In genomic region chr1:221742555-221743415, GRCh38 we compare ENCODE assay signal across 8 cellular contexts. TPM values are rescaled to one million over a fixed set of nuclear protein-coding genes. Genes with fewer than 3 reads are reported as not detected.
DNase-seq lines count a peak whose midpoint lies in the region; ATAC-seq and TF ChIP-seq lines count a peak whose summit lies in the region.

No MANE protein-coding gene starts in this region.

- TF ChIP-seq CTCF in ovary (IDR thresholded peaks at IDR 0.05) (peak in 2 of 3 donors; percentile 9 to 27), tibial artery (IDR thresholded peaks at IDR 0.05) (peak in 1 of 2 experiments; percentile 17)

- H3K36me3 ChIP-seq in ovary, result no peaks in the 10 kb centered on the region
- peaks cover 0 to 5% (median 0%) of the 10 kb centered on the region in 3 donors for H3K36me3 ChIP-seq in tibial artery

- H3K4me1 ChIP-seq in ovary (ENCODE audit: insufficient read depth) (peaks cover 1% of the 10 kb centered on the region), tibial artery (peaks cover 0 to 24% (median 10%) of the 10 kb centered on the region in 4 donors)

- DNase-seq in DMS79 treated with DMSO at 0.1 percent for 48 hours (lab: John Stamatoyannopoulos, UW), result peak; percentile 61
- DNase-seq in Jurkat, Clone E6-1 (ENCODE audit: low read depth, low spot score), result peak; percentile 35
- DNase-seq in SHP77 treated with DMSO at 0.1 percent for 48 hours (lab: John Stamatoyannopoulos, UW), result peak; percentile 54
- peak; percentile 67 for DNase-seq in activated gamma-delta T cell treated with anti-CD3 and anti-CD28 coated beads, Interleukin-2, amount 50 U/mL, for 16 hours (ENCODE audit: low read depth)
- peak; percentile 87 for DNase-seq in glomerular visceral epithelial cell (ENCODE audit: extremely low spot score)
- peak; percentile 62 to 77 (median 74) for DNase-seq in ovary
- peak; percentile 89 to 94 for DNase-seq in tibial artery

- H3K27me3 ChIP-seq in ovary (no peaks in the 10 kb centered on the region), tibial artery (no peaks in the 10 kb centered on the region)

- intact Hi-C loops in ovary (cut with DNase I) (no loop called here), tibial artery (cut with DNase I; ENCODE audit: low total_unique reads) (loop anchor here (10.0 kb wide), 1 partner anchor 712 kb away; no protein-coding TSS in a partner anchor)

- WGBS in ovary, 3 donors, result 0 to 1% (median 1%) methylated on average over 24 to 98 of the region's 98 CpGs

- peak overlapping the region; percentile 65 for H3K4me3 ChIP-seq in Jurkat, Clone E6-1 (ENCODE audit: low read length)
- peak overlapping the region; percentile 77 for H3K4me3 ChIP-seq in ovary
- peak overlapping the region; percentile 80 to 83 for H3K4me3 ChIP-seq in tibial artery

- peak; percentile 52 for ATAC-seq in GM21528 (IDR thresholded peaks at IDR 0.05; ENCODE audit: low FRiP score, unreplicated experiment)

- no peak for TF ChIP-seq POLR2A in ovary (IDR thresholded peaks at IDR 0.05)

- no peaks in the 10 kb centered on the region for H3K9me3 ChIP-seq in ovary
- H3K9me3 ChIP-seq in tibial artery, result no peaks in the 10 kb centered on the region

- H3K27ac ChIP-seq in ovary (peak overlapping the region; percentile 98 to 99), tibial artery (peak overlapping the region; percentile 93 to 94)

- no peak for TF ChIP-seq EP300 in ovary (IDR thresholded peaks at IDR 0.05)

RNA-seq across cellular contexts. Expression of gene DUSP10, which starts 0.9 kb away (rescaled TPM):
- 1.7 TPM for polyA plus RNA-seq in Jurkat, Clone E6-1 (2012; ENCODE audit: insufficient read depth, insufficient read length)
- 1 to 10 TPM in 6 of 7 donors, under 1 TPM in 1; 0.81 to 8.5 (median 2.0) TPM for total RNA-seq in ovary
- polyA plus RNA-seq in ovary, result 1 to 10 TPM; 1.7 to 5.5 TPM

Comparison
In these comparisons a context has a peak if more than half of its experiments do, and no peak if none do; other contexts are left out.
1. Peak in every context shown above with its lines: DNase-seq, ATAC-seq, H3K4me3 ChIP-seq and H3K27ac ChIP-seq.
2. DNase-seq: peak in every context shown above with its lines; median percentile 92 in tibial artery; 87 in glomerular visceral epithelial cell; 74 in ovary; 67 in activated gamma-delta T cell treated with anti-CD3 and anti-CD28 coated beads, Interleukin-2, amount 50 U/mL, for 16 hours; 61 in DMS79 treated with DMSO at 0.1 percent for 48 hours; 54 in SHP77 treated with DMSO at 0.1 percent for 48 hours; 35 in Jurkat, Clone E6-1.